Comparison of ENCODE assay signal across 11 cellular contexts in the genomic region with DNA sequence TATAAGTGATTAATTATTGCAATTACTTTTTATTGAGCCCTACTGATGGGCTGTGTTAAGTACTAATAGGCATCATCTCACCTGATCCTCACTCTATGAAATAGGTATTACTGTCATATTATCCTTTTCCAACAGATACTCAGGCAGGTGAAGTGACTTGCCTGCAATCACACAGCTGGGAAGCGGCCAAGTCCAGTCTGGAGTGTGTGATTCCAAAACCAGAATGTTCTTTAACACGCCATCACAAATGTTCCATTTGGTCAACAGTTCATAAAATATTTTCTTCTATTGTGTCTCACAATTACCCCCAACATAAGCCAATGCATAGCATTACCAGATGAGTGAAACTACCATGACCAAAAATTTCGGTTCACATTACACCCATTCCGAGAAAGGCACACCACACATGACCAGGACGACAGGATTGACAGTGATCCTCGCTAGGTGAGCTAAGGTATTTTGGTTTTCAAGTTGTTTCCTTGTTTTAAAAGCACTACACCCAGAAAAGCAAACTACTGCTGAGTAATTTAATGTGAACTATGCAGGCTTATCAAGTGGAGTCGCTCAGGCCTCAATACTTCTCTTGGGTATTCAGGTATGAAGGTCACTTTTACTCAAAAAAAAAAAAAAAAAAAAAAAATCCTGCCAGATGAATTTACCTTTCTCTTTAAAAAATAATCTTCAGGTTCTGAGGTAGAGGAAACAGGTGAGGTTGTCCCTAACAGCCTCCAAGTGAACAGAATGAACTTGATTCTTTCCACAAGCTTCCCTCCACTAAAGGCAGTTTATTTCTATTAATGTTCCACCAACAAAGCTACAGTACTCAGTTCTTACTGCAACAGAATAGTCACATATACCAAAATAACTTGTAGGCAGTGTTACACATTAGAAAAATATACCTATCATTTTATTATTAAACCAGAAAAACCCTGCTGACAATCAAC. TPM values are rescaled to one million over a fixed set of nuclear protein-coding genes. Genes with fewer than 3 reads are reported as not detected.
DNase-seq lines count a peak whose midpoint lies in the region; ATAC-seq and TF ChIP-seq lines count a peak whose summit lies in the region.
"Had no signal": no experiment of that assay in that cellular context is flagged by ENCODE, and none has a peak within 500 bp of the region (broad histone marks: within the 10 kb centered on the region; RNA-seq: fewer than 3 reads in every experiment).

No MANE protein-coding gene starts in this region.

- TF ChIP-seq CTCF in DND-41 (IDR thresholded peaks at IDR 0.05; ENCODE audit: borderline replicate concordance, extremely low read depth, low read length, poor library complexity, severe bottlenecking) (no peak), fibroblast of pulmonary artery (IDR thresholded peaks at IDR 0.05; ENCODE audit: low read length, missing control alignments) (no peak), parathyroid adenoma (IDR thresholded peaks at IDR 0.05) (no peak), lower leg skin (IDR thresholded peaks at IDR 0.05) (no peak)

- H2AFZ ChIP-seq in DND-41 (ENCODE audit: low read depth, low read length) (no peak overlapping the region), parathyroid adenoma (no peak overlapping the region)

- H3K9me3 ChIP-seq in DND-41 (ENCODE audit: insufficient read depth, low read length, severe bottlenecking) (no peaks in the 10 kb centered on the region), SK-N-MC (ENCODE audit: low read depth, low read length) (no peaks in the 10 kb centered on the region), parathyroid adenoma (ENCODE audit: control insufficient read depth, low read length) (no peaks in the 10 kb centered on the region)

- ATAC-seq in DND-41 (ENCODE audit: insufficient read depth, low read depth) = no peak
- ATAC-seq: activated CD4-positive, CD25-positive, alpha-beta regulatory T cell treated with anti-CD3 and anti-CD28 coated beads, Interleukin-2, amount 50 U/mL, for 24 hours had no signal

- H3K27ac ChIP-seq in DND-41 (ENCODE audit: low read length) = no peak overlapping the region
- H3K27ac ChIP-seq in SK-N-MC = peak overlapping the region; percentile 67
- H3K27ac ChIP-seq in parathyroid adenoma = peak overlapping the region; percentile 74

- TF ChIP-seq POLR2A in lower leg skin (IDR thresholded peaks at IDR 0.05) = no peak

- H3K4me3 ChIP-seq in DND-41 (ENCODE audit: low read depth in 1 of 2, low read length in 2 of 2) = no peak overlapping the region
- H3K4me3 ChIP-seq in SK-N-MC = peak overlapping the region; percentile 93; the same call in 1 of the 2 replicates
- H3K4me3 ChIP-seq in fibroblast of pulmonary artery (replicated peaks; ENCODE audit: low read depth, low read length) = peak overlapping the region; percentile 64
- peak overlapping the region; percentile 87 for H3K4me3 ChIP-seq in parathyroid adenoma (ENCODE audit: low read depth, low read length)
- no peak overlapping the region for H3K4me3 ChIP-seq in lower leg skin (ENCODE audit: low read depth, poor library complexity, severe bottlenecking)

- intact Hi-C loops in lower leg skin (cut with DNase I; ENCODE audit: low total_unique reads) = no loop called here

- 68 to 73% methylated on average over 7 of the region's 7 CpGs for WGBS in lower leg skin, 2 donors

- peak overlapping the region; percentile 84 for H3K4me2 ChIP-seq in DND-41 (ENCODE audit: insufficient read depth, low read length)
- H3K4me2 ChIP-seq in parathyroid adenoma (ENCODE audit: low read length) = peak overlapping the region; percentile 99

- DNase-seq in DND-41 (no peak), SK-N-MC (ENCODE audit: low read depth, low spot score) (no peak), fibroblast of pulmonary artery (ENCODE audit: low read depth) (no peak), lower leg skin (ENCODE audit: low spot score in 2 of 2) (no peak), superior temporal gyrus (ENCODE audit: extremely low spot score) (no peak), KBM-7 (no peak)
- no peak for DNase-seq in activated CD4-positive, CD25-positive, alpha-beta regulatory T cell (lab: John Stamatoyannopoulos, UW)
- DNase-seq: NCI-H146; stimulated activated CD4-positive, alpha-beta T cell treated with anti-CD3 and anti-CD28 coated beads, Interleukin-2, amount 100 ng/mL, for 24 hours had no signal

- H3K36me3 ChIP-seq in DND-41 (ENCODE audit: insufficient read depth, low read length) = peaks cover 5% of the 10 kb centered on the region; the same call in 1 of the 2 replicates
- H3K36me3 ChIP-seq in SK-N-MC (ENCODE audit: insufficient read depth, low read length) = no peaks in the 10 kb centered on the region
- no peaks in the 10 kb centered on the region for H3K36me3 ChIP-seq in parathyroid adenoma (ENCODE audit: control insufficient read depth, insufficient read depth, low read length)

- in situ Hi-C loops in KBM-7 (cut with MboI; ENCODE audit: low pct_unique_long_range_greater_than_20kb, low sequenced_read_pairs) = no loop called here

- peaks cover 21% of the 10 kb centered on the region for H4K20me1 ChIP-seq in DND-41 (ENCODE audit: insufficient read depth, low read length)

- H3K27me3 ChIP-seq in DND-41 (ENCODE audit: insufficient read depth, low read length, poor library complexity) (no peaks in the 10 kb centered on the region), parathyroid adenoma (ENCODE audit: control insufficient read depth, insufficient read depth, low read length) (no peaks in the 10 kb centered on the region)

- H3K9ac ChIP-seq in DND-41 (ENCODE audit: low read depth, low read length) = no peak overlapping the region
- no peak overlapping the region for H3K9ac ChIP-seq in SK-N-MC (ENCODE audit: insufficient read length)
- no peak overlapping the region for H3K9ac ChIP-seq in parathyroid adenoma

- H3K79me2 ChIP-seq in DND-41 (ENCODE audit: insufficient read depth, low read length) = peaks cover 81% of the 10 kb centered on the region
- H3K79me2 ChIP-seq in parathyroid adenoma = peaks cover 35% of the 10 kb centered on the region

- H3K4me1 ChIP-seq in DND-41 (ENCODE audit: insufficient read depth, low read length) = peaks cover 93% of the 10 kb centered on the region
- H3K4me1 ChIP-seq in parathyroid adenoma = peaks cover 40% of the 10 kb centered on the region

RNA-seq across cellular contexts. Expression of gene VPS37B, which starts 2.4 kb away (rescaled TPM):
- total RNA-seq in lower leg skin = 10 to 100 TPM; 27.7 to 47.8 (median 42.3) TPM

RNA-seq across cellular contexts. Expression of gene HIP1R, which starts 58.2 kb away (rescaled TPM):
- total RNA-seq in lower leg skin = 100 to 1,000 TPM; 188 to 342 (median 248) TPM

Comparison
In these comparisons a context has a peak if more than half of its experiments do, and no peak if none do; other contexts are left out.
1. H3K4me3 ChIP-seq: peak in SK-N-MC (single experiment), fibroblast of pulmonary artery (single experiment) and parathyroid adenoma (single experiment); none in DND-41 (0 of 2) and lower leg skin (single experiment).